ENCODE assay signal across 15 cellular contexts in the genomic region with DNA sequence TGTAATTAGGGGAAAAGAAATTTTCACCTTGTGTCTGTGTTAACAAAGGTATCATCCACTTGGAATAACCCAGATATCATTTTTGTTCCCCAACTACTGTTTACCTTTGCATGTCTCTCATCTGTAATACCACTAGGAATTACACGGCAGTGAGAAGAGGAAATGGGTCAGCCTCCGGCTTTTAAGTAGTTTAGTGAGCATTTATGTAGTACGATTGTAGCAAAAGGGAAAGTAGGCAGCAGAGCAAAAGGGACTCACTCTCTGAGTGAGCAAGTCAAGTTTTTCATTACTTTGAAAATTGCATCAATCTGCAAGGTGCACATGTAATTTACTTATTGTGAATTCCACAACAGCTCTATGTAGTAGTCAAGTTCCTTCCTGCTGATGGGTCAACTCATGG. TPM values are rescaled to one million over a fixed set of nuclear protein-coding genes. Genes with fewer than 3 reads are reported as not detected.
DNase-seq lines count a peak whose midpoint lies in the region; ATAC-seq, FAIRE-seq and TF ChIP-seq lines count a peak whose summit lies in the region.
"Had no signal": no experiment of that assay in that cellular context is flagged by ENCODE, and none has a peak within 500 bp of the region (broad histone marks: within the 10 kb centered on the region; RNA-seq: fewer than 3 reads in every experiment).

No MANE protein-coding gene starts in this region.

- in situ Hi-C loops in HepG2 (cut with HindIII; ENCODE audit: extremely low pct_ligation_motif_present, low pct_unique_long_range_greater_than_20kb) = no loop called here

- H3K27me3 Mint-ChIP-seq in endodermal cell (ENCODE audit: insufficient read depth) (no peaks in the 10 kb centered on the region), CD14-positive monocyte (ENCODE audit: low read depth in 3 of 3) (peaks cover 0 to 2% (median 0%) of the 10 kb centered on the region in 3 donors)

- no peak for TF ChIP-seq POLR2A in HepG2 (IDR thresholded peaks at IDR 0.05; ENCODE audit: insufficient read depth in 1 of 2, low read depth in 2 of 2, low read length in 2 of 2)

- H3K9me3 ChIP-seq in liver (ENCODE audit: control insufficient read depth in 4 of 4, low read length in 3 of 4) = no peaks in the 10 kb centered on the region
- no peaks in the 10 kb centered on the region for H3K9me3 ChIP-seq in HepG2 (ENCODE audit: low read length)
- no peaks in the 10 kb centered on the region for H3K9me3 ChIP-seq in endodermal cell (ENCODE audit: control insufficient read depth, low read length)
- H3K9me3 ChIP-seq: right atrium auricular region had no signal

- ATAC-seq in HepG2 (no peak), GM19452 (IDR thresholded peaks at IDR 0.05; ENCODE audit: unreplicated experiment) (no peak)
- ATAC-seq: foreskin keratinocyte had no signal

- BruUV-seq in HepG2 (replicated peaks; lab: Mats Ljungman, UMichigan) = no TSS peak

- H4K20me1 ChIP-seq in HepG2 (ENCODE audit: insufficient read depth, low read length) = peaks cover 25% of the 10 kb centered on the region

- TF ChIP-seq EP300 in HepG2 (IDR thresholded peaks at IDR 0.05; ENCODE audit: low read depth in 2 of 2, low read length in 2 of 2) = no peak
- no peak for TF ChIP-seq EP300 in HepG2 (CRISPR knock-in tag; IDR thresholded peaks at IDR 0.05; ENCODE audit: borderline replicate concordance)

- TF ChIP-seq RAD21 in liver (IDR thresholded peaks at IDR 0.05) (no peak), HepG2 (CRISPR knock-in tag; IDR thresholded peaks at IDR 0.05) (no peak)

- H3K36me3 Mint-ChIP-seq in endodermal cell (ENCODE audit: low read depth) (peaks cover 41% of the 10 kb centered on the region), CD14-positive monocyte (peaks cover 53 to 67% of the 10 kb centered on the region in 2 donors)

- no peak overlapping the region for H3K9ac ChIP-seq in liver (ENCODE audit: low read depth in 1 of 2, low read length in 2 of 2)
- H3K9ac ChIP-seq in HepG2 (ENCODE audit: insufficient read depth, low read depth, low read length) = no peak overlapping the region
- H3K9ac ChIP-seq in endodermal cell (ENCODE audit: extremely low read depth, low read length, poor library complexity, severe bottlenecking) = no peak overlapping the region
- H3K9ac ChIP-seq: KMS-11 had no signal

- DNase-seq in HepG2 (ENCODE audit: low spot score) (no peak), LNCaP clone FGC (ENCODE audit: low read depth) (no peak), endodermal cell (no peak), NAMALWA (ENCODE audit: low spot score) (no peak), CD14-positive monocyte (ENCODE audit: low spot score) (no peak)
- DNase-seq: activated CD4-positive, alpha-beta T cell treated with anti-CD3 and anti-CD28 coated beads, Interleukin-2, amount 50 U/mL, for 48 hours; foreskin keratinocyte; NCI-H146; NCI-H2227 treated with DMSO at 0.1 percent for 48 hours; T-helper 9 cell had no signal

- H3K36me3 ChIP-seq in liver (ENCODE audit: control insufficient read depth in 4 of 4, insufficient read depth in 3 of 4, low read depth in 1 of 4, low read length in 3 of 4) (peaks cover 0 to 7% (median 2%) of the 10 kb centered on the region in 4 donors), HepG2 (replicated peaks in 1 of 2; ENCODE audit: control insufficient read depth in 1 of 2, insufficient read depth in 2 of 2, low read length in 2 of 2) (peaks cover 3 to 15% of the 10 kb centered on the region in 2 experiments; a peak in 4 of 5 replicates), endodermal cell (ENCODE audit: control insufficient read depth, insufficient read depth, low read length) (peaks cover 75% of the 10 kb centered on the region)
- H3K36me3 ChIP-seq: right atrium auricular region had no signal

- intact Hi-C loops in HepG2 (cut with micrococcal nuclease; ENCODE audit: unreplicated experiment) = no loop called here
- intact Hi-C loops in CD14-positive monocyte (cut with micrococcal nuclease) = no loop called here

- TF ChIP-seq CTCF in liver (IDR thresholded peaks at IDR 0.05; ENCODE audit: low read depth, low read length, missing input control) (no peak), HepG2 (CRISPR knock-in tag; IDR thresholded peaks at IDR 0.05) (no peak), LNCaP clone FGC (IDR thresholded peaks at IDR 0.05; ENCODE audit: control insufficient read depth, extremely low read depth, insufficient read depth) (no peak), endodermal cell (conservative IDR thresholded peaks at IDR 0.05) (no peak), CD14-positive monocyte (IDR thresholded peaks at IDR 0.05) (no peak)

- H3K4me3 Mint-ChIP-seq in endodermal cell (no peak overlapping the region), CD14-positive monocyte (no peak overlapping the region)

- H3K4me3 ChIP-seq in liver (ENCODE audit: low read depth in 1 of 3, low read length in 3 of 3) (no peak overlapping the region), HepG2 (replicated peaks in 1 of 3; ENCODE audit: insufficient read depth in 1 of 3, low read depth in 2 of 3, low read length in 3 of 3) (no peak overlapping the region), LNCaP clone FGC (ENCODE audit: low read depth, low read length) (peak overlapping the region; percentile 27; the same call in 1 of the 2 replicates), endodermal cell (ENCODE audit: low read length) (peak overlapping the region; percentile 25)
- H3K4me3 ChIP-seq: right atrium auricular region had no signal

- H3K4me1 Mint-ChIP-seq in endodermal cell (peaks cover 47% of the 10 kb centered on the region), CD14-positive monocyte (peaks cover 46% of the 10 kb centered on the region)

- H3K27ac ChIP-seq in liver (ENCODE audit: low read depth in 1 of 2, low read length in 2 of 2) (peak overlapping the region; percentile 19 to 52), HepG2 (ENCODE audit: extremely low read length, insufficient read depth, low read length) (no peak overlapping the region), endodermal cell (ENCODE audit: low read depth, low read length) (peak overlapping the region; percentile 29)
- H3K27ac ChIP-seq: foreskin keratinocyte, RWPE1 had no signal

- H3K4me1 ChIP-seq in liver (ENCODE audit: control insufficient read depth in 4 of 4, insufficient read depth in 4 of 4, low read length in 3 of 4) = peaks cover 20 to 57% (median 50%) of the 10 kb centered on the region in 4 donors
- H3K4me1 ChIP-seq in HepG2 (ENCODE audit: insufficient read depth, low read length) = peaks cover 59% of the 10 kb centered on the region
- peaks cover 8% of the 10 kb centered on the region for H3K4me1 ChIP-seq in endodermal cell (ENCODE audit: control insufficient read depth, insufficient read depth, low read length)
- H3K4me1 ChIP-seq: foreskin keratinocyte had no signal

- H2AFZ ChIP-seq in HepG2 (ENCODE audit: low read length) = no peak overlapping the region

- H3K9me3 Mint-ChIP-seq in endodermal cell = no peaks in the 10 kb centered on the region
- H3K9me3 Mint-ChIP-seq in CD14-positive monocyte = no peaks in the 10 kb centered on the region

- H3K27me3 ChIP-seq in liver (ENCODE audit: control insufficient read depth in 4 of 4, insufficient read depth in 4 of 4, low read length in 3 of 4) = no peaks in the 10 kb centered on the region
- H3K27me3 ChIP-seq in HepG2 (ENCODE audit: control insufficient read depth in 1 of 2, insufficient read depth in 2 of 2, low read length in 2 of 2) = no peaks in the 10 kb centered on the region
- no peaks in the 10 kb centered on the region for H3K27me3 ChIP-seq in endodermal cell (ENCODE audit: control insufficient read depth, insufficient read depth, low read length, poor library complexity, severe bottlenecking)
- H3K27me3 ChIP-seq: foreskin keratinocyte, right atrium auricular region had no signal

- CTCF ChIA-PET in HepG2 (lab: Yijun Ruan, JAX; ENCODE audit: low intra/inter-chr PET ratio, low total read pairs) = no interaction called here

- no peak for FAIRE-seq in HepG2 (lab: Jason Lieb, UNC)

- POLR2A ChIA-PET in HepG2 (lab: Yijun Ruan, JAX) = interaction anchor here (0.9 kb wide), 1 partner anchor 9 kb away, joined by 3 read pairs; no protein-coding TSS in a partner anchor

- H3K27ac Mint-ChIP-seq in endodermal cell (no peak overlapping the region), CD14-positive monocyte (peak overlapping the region in 2 of 7 donors; percentile 42 to 52)

- peaks cover 95% of the 10 kb centered on the region for H3K79me2 ChIP-seq in HepG2 (ENCODE audit: insufficient read depth, low read length)

- no peak overlapping the region for H3K4me2 ChIP-seq in HepG2 (ENCODE audit: low read depth, low read length)

- WGBS in liver = 59% methylated on average over 3 of the region's 3 CpGs
- WGBS in HepG2 (ENCODE audit: low lambda C conversion rate) = 93% methylated on average over 3 of the region's 3 CpGs
- WGBS in endodermal cell (ENCODE audit: insufficient coverage in 1 of 2, insufficient read length in 1 of 2), 2 experiments = 86 to 89% methylated on average over 3 of the region's 3 CpGs

RNA-seq across cellular contexts. Expression of gene PHF12, which starts 11.2 kb away (rescaled TPM):
- total RNA-seq in liver = 10 to 100 TPM; 15.5 to 21.3 TPM
- 1 to 10 TPM; 4.3 to 7.9 TPM for polyA plus RNA-seq in liver
- total RNA-seq in HepG2 (2016; rRNA removed; fragmentation: Illumina TruSeq; extraction: Trizol) = 9.8 and 10.0 TPM in 2 replicates
- total RNA-seq in HepG2 (2016; cell fraction: cytosol; rRNA removed; fragmentation: Illumina TruSeq; extraction: Trizol; ENCODE audit: low read depth) = 38.8 and 40.7 TPM in 2 replicates
- total RNA-seq in HepG2 (2016; cell fraction: insoluble cytoplasmic fraction; rRNA removed; fragmentation: Illumina TruSeq; extraction: Trizol) = 6.6 and 12.3 TPM in 2 replicates
- total RNA-seq in HepG2 (2016; cell fraction: membrane; rRNA removed; fragmentation: Illumina TruSeq; extraction: Trizol) = 20.1 and 21.2 TPM in 2 replicates
- total RNA-seq in HepG2 (2016; cell fraction: nucleus; rRNA removed; fragmentation: Illumina TruSeq; extraction: Trizol) = 11.6 and 13.5 TPM in 2 replicates
- 17.1 and 23.9 TPM in 2 replicates for polyA plus RNA-seq in HepG2 (2011; rRNA removed)
- 9.0 and 10.2 TPM in 2 replicates for polyA plus RNA-seq in HepG2 (2011; cell fraction: cytosol; rRNA removed)
- polyA plus RNA-seq in HepG2 (2011; cell fraction: nucleus; rRNA removed) = 40.3 and 44.7 TPM in 2 replicates
- 12.4 and 17.6 TPM in 2 replicates for polyA plus RNA-seq in HepG2 (2012)
- polyA plus RNA-seq in HepG2 (2016; cell fraction: cytosol; fragmentation: Illumina TruSeq; extraction: Trizol; ENCODE audit: low read depth) = 2.7 and 2.8 TPM in 2 replicates
- 11.3 and 15.3 TPM in 2 replicates for polyA plus RNA-seq in HepG2 (2016; cell fraction: insoluble cytoplasmic fraction; fragmentation: Illumina TruSeq; extraction: Trizol; ENCODE audit: low read depth)
- polyA plus RNA-seq in HepG2 (2016; cell fraction: membrane; fragmentation: Illumina TruSeq; extraction: Trizol; ENCODE audit: low read depth) = 9.9 and 10.4 TPM in 2 replicates
- 39.1 and 44.1 TPM in 2 replicates for polyA plus RNA-seq in HepG2 (2016; cell fraction: nucleus; fragmentation: Illumina TruSeq; extraction: Trizol; ENCODE audit: insufficient read depth, low read depth)
- polyA minus RNA-seq in HepG2 (2011; rRNA and poly(A)+ RNA removed; ENCODE audit: low replicate concordance) = 32.1 and 43.1 TPM in 2 replicates
- 13.8 and 18.0 TPM in 2 replicates for polyA minus RNA-seq in HepG2 (2011; cell fraction: cytosol; rRNA and poly(A)+ RNA removed)
- polyA minus RNA-seq in HepG2 (2011; cell fraction: nucleus; rRNA and poly(A)+ RNA removed) = 23.6 and 28.2 TPM in 2 replicates
- 10 to 100 TPM; 60.0 to 61.0 TPM for total RNA-seq in endodermal cell
- polyA plus RNA-seq in endodermal cell (2013, experiment 1 of 2) = 41.2 TPM
- 39.4 TPM for polyA plus RNA-seq in endodermal cell (2013, experiment 2 of 2)
- polyA plus RNA-seq in CD14-positive monocyte = 1 to 10 TPM; 1.4 to 2.5 TPM

RNA-seq across cellular contexts. Expression of gene DHRS13, which starts 37.3 kb away (rescaled TPM):
- total RNA-seq in liver (10 to 100 TPM in 1 of 2 donors, 1 to 10 TPM in 1; 9.7 to 91.6 TPM), HepG2 (2016; rRNA removed; fragmentation: Illumina TruSeq; extraction: Trizol) (7.6 and 12.6 TPM in 2 replicates), endodermal cell (10 to 100 TPM; 19.1 to 24.8 TPM)
- polyA plus RNA-seq in liver (10 to 100 TPM in 1 of 2 donors, 1 to 10 TPM in 1; 5.0 to 12.3 TPM), HepG2 (2011; rRNA removed) (11.8 and 14.9 TPM in 2 replicates), CD14-positive monocyte (1 to 10 TPM; 3.7 to 4.5 TPM)
- 3.8 and 4.4 TPM in 2 replicates for total RNA-seq in HepG2 (2016; cell fraction: cytosol; rRNA removed; fragmentation: Illumina TruSeq; extraction: Trizol; ENCODE audit: low read depth)
- 6.5 and 14.0 TPM in 2 replicates for total RNA-seq in HepG2 (2016; cell fraction: insoluble cytoplasmic fraction; rRNA removed; fragmentation: Illumina TruSeq; extraction: Trizol)
- 8.0 and 9.3 TPM in 2 replicates for total RNA-seq in HepG2 (2016; cell fraction: membrane; rRNA removed; fragmentation: Illumina TruSeq; extraction: Trizol)
- total RNA-seq in HepG2 (2016; cell fraction: nucleus; rRNA removed; fragmentation: Illumina TruSeq; extraction: Trizol) = 9.7 and 11.6 TPM in 2 replicates
- 17.3 and 17.4 TPM in 2 replicates for polyA plus RNA-seq in HepG2 (2011; cell fraction: cytosol; rRNA removed)
- 8.7 and 11.2 TPM in 2 replicates for polyA plus RNA-seq in HepG2 (2011; cell fraction: nucleus; rRNA removed)
- 3.6 and 6.3 TPM in 2 replicates for polyA plus RNA-seq in HepG2 (2012)
- 4.0 and 5.3 TPM in 2 replicates for polyA plus RNA-seq in HepG2 (2016; cell fraction: cytosol; fragmentation: Illumina TruSeq; extraction: Trizol; ENCODE audit: low read depth)
- polyA plus RNA-seq in HepG2 (2016; cell fraction: insoluble cytoplasmic fraction; fragmentation: Illumina TruSeq; extraction: Trizol; ENCODE audit: low read depth) = 8.0 and 9.0 TPM in 2 replicates
- 7.0 and 7.5 TPM in 2 replicates for polyA plus RNA-seq in HepG2 (2016; cell fraction: membrane; fragmentation: Illumina TruSeq; extraction: Trizol; ENCODE audit: low read depth)
- 20.2 and 21.1 TPM in 2 replicates for polyA plus RNA-seq in HepG2 (2016; cell fraction: nucleus; fragmentation: Illumina TruSeq; extraction: Trizol; ENCODE audit: insufficient read depth, low read depth)
- 15.0 and 24.2 TPM in 2 replicates for polyA minus RNA-seq in HepG2 (2011; rRNA and poly(A)+ RNA removed; ENCODE audit: low replicate concordance)
- polyA minus RNA-seq in HepG2 (2011; cell fraction: cytosol; rRNA and poly(A)+ RNA removed) = 5.9 and 8.7 TPM in 2 replicates
- polyA minus RNA-seq in HepG2 (2011; cell fraction: nucleus; rRNA and poly(A)+ RNA removed) = 5.2 and 7.8 TPM in 2 replicates
- polyA plus RNA-seq in endodermal cell (2013, experiment 1 of 2) = 17.5 TPM
- 14.9 TPM for polyA plus RNA-seq in endodermal cell (2013, experiment 2 of 2)

RNA-seq across cellular contexts. Expression of gene FLOT2, which starts 42.6 kb away (rescaled TPM):
- total RNA-seq in liver (10 to 100 TPM; 67.7 to 71.0 TPM), HepG2 (2016; rRNA removed; fragmentation: Illumina TruSeq; extraction: Trizol) (54.3 and 60.7 TPM in 2 replicates), endodermal cell (100 to 1,000 TPM; 195 to 215 TPM)
- polyA plus RNA-seq in liver (100 to 1,000 TPM in 1 of 2 donors, 10 to 100 TPM in 1; 61.6 to 100 TPM), HepG2 (2011; rRNA removed) (54.5 and 60.6 TPM in 2 replicates), CD14-positive monocyte (100 to 1,000 TPM; 244 to 271 TPM)
- total RNA-seq in HepG2 (2016; cell fraction: cytosol; rRNA removed; fragmentation: Illumina TruSeq; extraction: Trizol; ENCODE audit: low read depth) = 21.0 and 27.1 TPM in 2 replicates
- total RNA-seq in HepG2 (2016; cell fraction: insoluble cytoplasmic fraction; rRNA removed; fragmentation: Illumina TruSeq; extraction: Trizol) = 53.0 and 55.0 TPM in 2 replicates
- total RNA-seq in HepG2 (2016; cell fraction: membrane; rRNA removed; fragmentation: Illumina TruSeq; extraction: Trizol) = 55.4 and 58.7 TPM in 2 replicates
- total RNA-seq in HepG2 (2016; cell fraction: nucleus; rRNA removed; fragmentation: Illumina TruSeq; extraction: Trizol) = 31.5 and 32.6 TPM in 2 replicates
- polyA plus RNA-seq in HepG2 (2011; cell fraction: cytosol; rRNA removed) = 66.4 and 77.9 TPM in 2 replicates
- polyA plus RNA-seq in HepG2 (2011; cell fraction: nucleus; rRNA removed) = 62.5 and 67.8 TPM in 2 replicates
- polyA plus RNA-seq in HepG2 (2012) = 42.3 and 50.0 TPM in 2 replicates
- 27.5 and 28.8 TPM in 2 replicates for polyA plus RNA-seq in HepG2 (2016; cell fraction: cytosol; fragmentation: Illumina TruSeq; extraction: Trizol; ENCODE audit: low read depth)
- 48.1 and 64.0 TPM in 2 replicates for polyA plus RNA-seq in HepG2 (2016; cell fraction: insoluble cytoplasmic fraction; fragmentation: Illumina TruSeq; extraction: Trizol; ENCODE audit: low read depth)
- 49.0 and 54.8 TPM in 2 replicates for polyA plus RNA-seq in HepG2 (2016; cell fraction: membrane; fragmentation: Illumina TruSeq; extraction: Trizol; ENCODE audit: low read depth)
- 64.4 and 67.0 TPM in 2 replicates for polyA plus RNA-seq in HepG2 (2016; cell fraction: nucleus; fragmentation: Illumina TruSeq; extraction: Trizol; ENCODE audit: insufficient read depth, low read depth)
- 124 and 166 TPM in 2 replicates for polyA minus RNA-seq in HepG2 (2011; rRNA and poly(A)+ RNA removed; ENCODE audit: low replicate concordance)
- polyA minus RNA-seq in HepG2 (2011; cell fraction: cytosol; rRNA and poly(A)+ RNA removed) = 35.9 and 59.2 TPM in 2 replicates
- polyA minus RNA-seq in HepG2 (2011; cell fraction: nucleus; rRNA and poly(A)+ RNA removed) = 14.0 and 19.0 TPM in 2 replicates
- polyA plus RNA-seq in endodermal cell (2013, experiment 1 of 2) = 90.5 TPM
- 92.9 TPM for polyA plus RNA-seq in endodermal cell (2013, experiment 2 of 2)

Comparison
In these comparisons a context has a peak if more than half of its experiments do, and no peak if none do; other contexts are left out.
1. H3K4me3 ChIP-seq: peak in LNCaP clone FGC (single experiment) and endodermal cell (single experiment); none in liver (0 of 3) and HepG2 (0 of 3).